In genomic region chr1:51877434-51878306, GRCh38 we compare ENCODE assay signal across 9 cellular contexts. TPM values are rescaled to one million over a fixed set of nuclear protein-coding genes. Genes with fewer than 3 reads are reported as not detected.
A peak's percentile ranks its signal among the peaks of the same experiment; 100 is the strongest.
DNase-seq lines count a peak whose midpoint lies in the region; ATAC-seq and TF ChIP-seq lines count a peak whose summit lies in the region.
"Had no signal": no experiment of that assay in that cellular context is flagged by ENCODE, and none has a peak within 500 bp of the region (broad histone marks: within the 10 kb centered on the region; RNA-seq: fewer than 3 reads in every experiment).

No MANE protein-coding gene starts in this region.

- H3K27me3 Mint-ChIP-seq in stimulated activated naive CD8-positive, alpha-beta T cell treated with anti-CD3 and anti-CD28 coated beads, Interleukin-15, amount 100 ng/mL, for 72 hours = peaks cover 3% of the 10 kb centered on the region

- peak overlapping the region; percentile 89 for H4K91ac ChIP-seq in IMR-90 (ENCODE audit: insufficient read depth, low read depth, low read length)

- peaks cover 33% of the 10 kb centered on the region for H4K20me1 ChIP-seq in IMR-90 (ENCODE audit: insufficient read depth, low read length)

- no TSS peak for BruUV-seq in IMR-90 (replicated peaks; lab: Mats Ljungman, UMichigan)

- H2AFZ ChIP-seq in IMR-90 (replicated peaks; ENCODE audit: low read length, poor library complexity) = peak overlapping the region; percentile 94

- H4K8ac ChIP-seq in IMR-90 (ENCODE audit: low read depth in 2 of 2, low read length in 2 of 2) = peak overlapping the region; percentile 75 to 83

- H3K27ac Mint-ChIP-seq in stimulated activated naive CD8-positive, alpha-beta T cell treated with anti-CD3 and anti-CD28 coated beads, Interleukin-15, amount 100 ng/mL, for 72 hours = peak overlapping the region; percentile 61 to 68

- H3K79me1 ChIP-seq in IMR-90 (ENCODE audit: low read depth in 1 of 2, low read length in 2 of 2) = peaks cover 2 to 45% of the 10 kb centered on the region in 2 experiments; a peak in 3 of 4 replicates

- no peak for TF ChIP-seq CTCF in IMR-90 (conservative IDR thresholded peaks at IDR 0.05; ENCODE audit: low read depth, low read length)

- peak overlapping the region; percentile 96 for H3K9ac ChIP-seq in IMR-90 (ENCODE audit: low read depth, low read length)

- peak overlapping the region; percentile 78 for H2AK5ac ChIP-seq in IMR-90 (ENCODE audit: low read depth, low read length)

- ATAC-seq in IMR-90 (ENCODE audit: low read depth) (peak; percentile 6; the same call in 1 of the 2 replicates), HG03354 (IDR thresholded peaks at IDR 0.05; ENCODE audit: poor library complexity, severe bottlenecking, unreplicated experiment) (no peak), GM18858 (IDR thresholded peaks at IDR 0.05; ENCODE audit: unreplicated experiment) (no peak)
- peak; percentile 2 for ATAC-seq in stimulated activated naive CD8-positive, alpha-beta T cell treated with anti-CD3 and anti-CD28 coated beads, Interleukin-15, amount 100 ng/mL, for 72 hours

- H3K4me3 Mint-ChIP-seq in stimulated activated naive CD8-positive, alpha-beta T cell treated with anti-CD3 and anti-CD28 coated beads, Interleukin-15, amount 100 ng/mL, for 72 hours = no peak overlapping the region
- H3K4me3 Mint-ChIP-seq: naive thymus-derived CD8-positive, alpha-beta T cell had no signal

- H2BK5ac ChIP-seq in IMR-90 (ENCODE audit: low read depth, low read length, poor library complexity, severe bottlenecking) = peak overlapping the region; percentile 93

- H3K27me3 ChIP-seq in IMR-90 (ENCODE audit: control insufficient read depth, insufficient read depth, low read length) = no peaks in the 10 kb centered on the region

- TF ChIP-seq RAD21 in IMR-90 (IDR thresholded peaks at IDR 0.05; ENCODE audit: low read length) = no peak

- H3K9me3 ChIP-seq in IMR-90 (ENCODE audit: control insufficient read depth, insufficient read depth, low read length) (no peaks in the 10 kb centered on the region), iPS-18c (ENCODE audit: control insufficient read depth, insufficient read depth, low read length) (no peaks in the 10 kb centered on the region)

- WGBS in IMR-90 (ENCODE audit: extremely low coverage in 2 of 2, insufficient read length in 1 of 2), 2 experiments = 0% methylated on average over 2 of the region's 20 CpGs; no CpG with 5 or more reads in 1 of the 2 experiments

- H2BK15ac ChIP-seq in IMR-90 (ENCODE audit: low read depth, low read length) = peak overlapping the region; percentile 39; the same call in 1 of the 3 replicates

- in situ Hi-C loops in IMR-90 (cut with MboI; ENCODE audit: low sequenced_read_pairs) = loop anchor here (25.0 kb wide), 1 partner anchor 410 kb away; no protein-coding TSS in a partner anchor

- H3K4me1 Mint-ChIP-seq in stimulated activated naive CD8-positive, alpha-beta T cell treated with anti-CD3 and anti-CD28 coated beads, Interleukin-15, amount 100 ng/mL, for 72 hours = peaks cover 16% of the 10 kb centered on the region

- peaks cover 6% of the 10 kb centered on the region for H3K9me1 ChIP-seq in IMR-90 (ENCODE audit: insufficient read depth, low read length)

- DNase-seq in A172 (ENCODE audit: low spot score) (peak; percentile 40), EH (ENCODE audit: low read depth) (peak; percentile 54), IMR-90 (peak; percentile 42)
- DNase-seq in stimulated activated naive CD8-positive, alpha-beta T cell treated with anti-CD3 and anti-CD28 coated beads, Interleukin-15, amount 100 ng/mL, for 72 hours = no peak

- peak overlapping the region; percentile 97 for H2AK9ac ChIP-seq in IMR-90 (replicated peaks; ENCODE audit: low read depth, low read length, poor library complexity)

- H3K4me3 ChIP-seq in IMR-90 (ENCODE audit: insufficient read depth, low read depth, low read length) (peak overlapping the region; percentile 83), iPS-18c (ENCODE audit: insufficient read depth, low read depth, low read length) (peak overlapping the region; percentile 86)

- peak overlapping the region; percentile 94 for H3K4ac ChIP-seq in IMR-90 (ENCODE audit: low read depth, low read length)

- H3K9me3 Mint-ChIP-seq in stimulated activated naive CD8-positive, alpha-beta T cell treated with anti-CD3 and anti-CD28 coated beads, Interleukin-15, amount 100 ng/mL, for 72 hours = no peaks in the 10 kb centered on the region
- H3K9me3 Mint-ChIP-seq: naive thymus-derived CD8-positive, alpha-beta T cell had no signal

- H3K27ac ChIP-seq in IMR-90 (ENCODE audit: insufficient read depth, low read length) = peak overlapping the region; percentile 95
- peak overlapping the region; percentile 92 for H3K27ac ChIP-seq in angular gyrus (ENCODE audit: low read depth, low read length)

- H3K23ac ChIP-seq in IMR-90 (ENCODE audit: low read depth, low read length) = peak overlapping the region; percentile 89

- H3K36me3 ChIP-seq in IMR-90 (ENCODE audit: control insufficient read depth, insufficient read depth, low read length) = peaks cover 5% of the 10 kb centered on the region

- POLR2A ChIA-PET in IMR-90 (lab: Charles Lee; ENCODE audit: unreplicated experiment) = no interaction called here

- peak overlapping the region; percentile 81 for H3K4me2 ChIP-seq in IMR-90 (ENCODE audit: low read depth, low read length)

- peak overlapping the region; percentile 81 for H4K5ac ChIP-seq in IMR-90 (ENCODE audit: low read depth, low read length)

- no peak overlapping the region; the same call in 1 of the 2 replicates for H2BK20ac ChIP-seq in IMR-90 (ENCODE audit: low read depth, low read length)

- peaks cover 3% of the 10 kb centered on the region; the same call in 1 of the 2 replicates for H3K4me1 ChIP-seq in IMR-90 (ENCODE audit: control insufficient read depth, insufficient read depth, low read length)

- peak overlapping the region; percentile 84 for H3K56ac ChIP-seq in IMR-90 (ENCODE audit: extremely low read depth, insufficient read depth, low read length)

- H3K14ac ChIP-seq in IMR-90 (replicated peaks; ENCODE audit: low read depth, low read length) = peak overlapping the region; percentile 88

- intact Hi-C loops in IMR-90 (cut with micrococcal nuclease) = no loop called here

- CTCF ChIA-PET in IMR-90 (lab: Yijun Ruan, JAX) = no interaction called here

- dilution Hi-C loops in IMR-90 (cut with HindIII; ENCODE audit: low sequenced_read_pairs, unreplicated experiment) = no loop called here

- no peak for TF ChIP-seq POLR2A in IMR-90 (IDR thresholded peaks at IDR 0.05; ENCODE audit: low read depth, low read length)

- peak overlapping the region; percentile 64; the same call in 1 of the 2 replicates for H2BK120ac ChIP-seq in IMR-90 (ENCODE audit: low read depth, low read length)

- H3K18ac ChIP-seq in IMR-90 (ENCODE audit: low read depth, low read length) = peak overlapping the region; percentile 83

TF ChIP-seq in IMR-90, 13 proteins besides CTCF, POLR2A, EP300 and RAD21:
- TF ChIP-seq RFX5 (IDR thresholded peaks at IDR 0.05; ENCODE audit: low read depth, low read length) (no peak), CHD1 (IDR thresholded peaks at IDR 0.05; ENCODE audit: low read depth, low read length) (0 out of 2 replicates have a peak, but pooled peaks have one; percentile 4), NFE2L2 (IDR thresholded peaks at IDR 0.05; ENCODE audit: low read depth, low read length) (no peak), ELK1 (IDR thresholded peaks at IDR 0.05; ENCODE audit: borderline replicate concordance, low read depth, low read length) (no peak)

RNA-seq across cellular contexts. Expression of gene NRDC, which starts 0.9 kb away (rescaled TPM):
- total RNA-seq in A172 (2014; rRNA removed; shearing (Covaris generic)) = 41.5 and 63.0 TPM in 2 replicates
- total RNA-seq in IMR-90 (2012; rRNA removed) = 75.8 and 78.0 TPM in 2 replicates
- 72.3 and 84.7 TPM in 2 replicates for polyA plus RNA-seq in IMR-90 (2012; rRNA removed)
- polyA plus RNA-seq in IMR-90 (2012; cell fraction: cytosol; rRNA removed) = 38.5 and 39.4 TPM in 2 replicates
- polyA plus RNA-seq in IMR-90 (2012; cell fraction: nucleus; rRNA removed; ENCODE audit: low replicate concordance) = 86.8 and 152 TPM in 2 replicates

Comparison
In these comparisons a context has a peak if more than half of its experiments do, and no peak if none do; other contexts are left out.
1. DNase-seq: peak in A172 (single experiment), EH (single experiment) and IMR-90 (single experiment); none in stimulated activated naive CD8-positive, alpha-beta T cell treated with anti-CD3 and anti-CD28 coated beads, Interleukin-15, amount 100 ng/mL, for 72 hours (0 of 2).
2. ATAC-seq: peak in IMR-90 (single experiment) and stimulated activated naive CD8-positive, alpha-beta T cell treated with anti-CD3 and anti-CD28 coated beads, Interleukin-15, amount 100 ng/mL, for 72 hours (single experiment); none in HG03354 (single experiment) and GM18858 (single experiment).